Comparison of ENCODE assay signal across 8 cellular contexts in the genomic region with DNA sequence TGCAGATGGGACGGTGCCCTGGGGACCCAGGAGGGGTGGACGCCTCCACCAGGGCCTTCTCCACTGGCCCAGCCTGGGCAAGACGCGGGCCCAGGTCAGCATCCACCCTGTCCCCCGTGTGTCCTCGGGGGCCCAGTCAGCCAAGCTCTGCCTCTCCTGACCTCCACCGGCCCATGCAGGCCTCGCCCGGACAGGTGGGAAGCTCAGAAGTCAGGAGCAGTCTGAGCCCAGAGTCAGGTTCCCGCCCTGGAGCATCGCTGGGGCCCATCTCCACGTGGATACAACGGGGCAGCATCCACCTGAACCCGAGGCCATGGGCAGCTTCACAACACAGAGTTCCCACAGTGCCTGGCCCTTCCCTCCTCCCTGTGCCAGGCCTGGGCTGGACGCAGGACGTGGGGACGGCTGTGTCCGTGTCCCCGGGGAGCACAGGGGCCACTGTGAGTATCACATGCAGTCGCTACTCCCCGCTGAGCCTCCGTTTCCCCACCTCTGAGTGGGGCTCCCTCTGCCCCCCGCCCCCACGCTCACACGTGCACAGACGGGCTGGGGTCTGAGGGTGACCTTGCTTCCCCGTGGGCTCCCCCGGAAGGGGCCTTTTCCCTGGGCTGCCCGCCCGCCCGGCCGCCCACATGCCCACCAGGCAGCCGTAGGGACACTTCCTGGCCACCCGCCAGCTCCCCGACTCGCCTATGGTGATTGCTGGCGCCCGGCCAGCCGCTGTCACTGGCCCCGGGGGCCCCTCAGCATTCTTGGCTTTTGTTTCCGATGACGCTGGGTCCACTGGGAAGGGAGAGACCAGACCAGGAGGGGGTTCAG.
DNase-seq lines count a peak whose midpoint lies in the region; TF ChIP-seq lines count a peak whose summit lies in the region.
"Had no signal": no experiment of that assay in that cellular context is flagged by ENCODE, and none has a peak within 500 bp of the region (broad histone marks: within the 10 kb centered on the region; RNA-seq: fewer than 3 reads in every experiment).

No MANE protein-coding gene starts in this region.

- DNase-seq in HPDE6-E6E7 (ENCODE audit: extremely low spot score) (peak; percentile 64), NCI-H748 treated with DMSO at 0.1 percent for 48 hours (lab: John Stamatoyannopoulos, UW) (peak; percentile 47), epithelial cell of esophagus (ENCODE audit: low read depth) (peak; percentile 49), ureter (ENCODE audit: low spot score) (no peak), NCI-H1930 (lab: John Stamatoyannopoulos, UW) (no peak)
- DNase-seq in activated CD4-positive, alpha-beta T cell treated with anti-CD3 and anti-CD28 coated beads for 48 hours, result no peak
- DNase-seq: effector memory CD8-positive, alpha-beta T cell had no signal

- no peaks in the 10 kb centered on the region for H3K9me3 ChIP-seq in skeletal muscle satellite cell (replicated peaks; ENCODE audit: low read length)

- H3K9ac ChIP-seq in skeletal muscle satellite cell (ENCODE audit: low read depth, low read length), result no peak overlapping the region

- no peak for TF ChIP-seq CTCF in epithelial cell of esophagus (IDR thresholded peaks at IDR 0.05; ENCODE audit: insufficient read depth, low read depth, low read length, missing control alignments)

- peaks cover 22% of the 10 kb centered on the region for H3K4me1 ChIP-seq in skeletal muscle satellite cell (ENCODE audit: control insufficient read depth, insufficient read depth, low read length)

- H3K4me2 ChIP-seq in skeletal muscle satellite cell (ENCODE audit: low read length), result peak overlapping the region; percentile 52

- H3K27me3 ChIP-seq in skeletal muscle satellite cell (ENCODE audit: control insufficient read depth, insufficient read depth, low read length), result peaks cover 28% of the 10 kb centered on the region

- no peaks in the 10 kb centered on the region for H3K36me3 ChIP-seq in skeletal muscle satellite cell (ENCODE audit: insufficient read depth, low read length)

- H3K4me3 ChIP-seq in epithelial cell of esophagus (ENCODE audit: low read length), result no peak overlapping the region
- H3K4me3 ChIP-seq in skeletal muscle satellite cell (ENCODE audit: low read length), result no peak overlapping the region

Comparison
In these comparisons a context has a peak if more than half of its experiments do, and no peak if none do; other contexts are left out.
1. DNase-seq: peak in HPDE6-E6E7 (single experiment), NCI-H748 treated with DMSO at 0.1 percent for 48 hours (single experiment) and epithelial cell of esophagus (single experiment); none in ureter (single experiment), NCI-H1930 (0 of 2) and activated CD4-positive, alpha-beta T cell treated with anti-CD3 and anti-CD28 coated beads for 48 hours (single experiment).